In genomic region chr12:96257550-96258392, GRCh38 we compare ENCODE assay signal across 1 cellular context.
TF ChIP-seq lines count a peak whose summit lies in the region.

No MANE protein-coding gene starts in this region.

TF ChIP-seq in GM23338, 12 proteins besides CTCF, POLR2A, EP300 and RAD21 (continued from another document):
- TF ChIP-seq, protein P1, sequence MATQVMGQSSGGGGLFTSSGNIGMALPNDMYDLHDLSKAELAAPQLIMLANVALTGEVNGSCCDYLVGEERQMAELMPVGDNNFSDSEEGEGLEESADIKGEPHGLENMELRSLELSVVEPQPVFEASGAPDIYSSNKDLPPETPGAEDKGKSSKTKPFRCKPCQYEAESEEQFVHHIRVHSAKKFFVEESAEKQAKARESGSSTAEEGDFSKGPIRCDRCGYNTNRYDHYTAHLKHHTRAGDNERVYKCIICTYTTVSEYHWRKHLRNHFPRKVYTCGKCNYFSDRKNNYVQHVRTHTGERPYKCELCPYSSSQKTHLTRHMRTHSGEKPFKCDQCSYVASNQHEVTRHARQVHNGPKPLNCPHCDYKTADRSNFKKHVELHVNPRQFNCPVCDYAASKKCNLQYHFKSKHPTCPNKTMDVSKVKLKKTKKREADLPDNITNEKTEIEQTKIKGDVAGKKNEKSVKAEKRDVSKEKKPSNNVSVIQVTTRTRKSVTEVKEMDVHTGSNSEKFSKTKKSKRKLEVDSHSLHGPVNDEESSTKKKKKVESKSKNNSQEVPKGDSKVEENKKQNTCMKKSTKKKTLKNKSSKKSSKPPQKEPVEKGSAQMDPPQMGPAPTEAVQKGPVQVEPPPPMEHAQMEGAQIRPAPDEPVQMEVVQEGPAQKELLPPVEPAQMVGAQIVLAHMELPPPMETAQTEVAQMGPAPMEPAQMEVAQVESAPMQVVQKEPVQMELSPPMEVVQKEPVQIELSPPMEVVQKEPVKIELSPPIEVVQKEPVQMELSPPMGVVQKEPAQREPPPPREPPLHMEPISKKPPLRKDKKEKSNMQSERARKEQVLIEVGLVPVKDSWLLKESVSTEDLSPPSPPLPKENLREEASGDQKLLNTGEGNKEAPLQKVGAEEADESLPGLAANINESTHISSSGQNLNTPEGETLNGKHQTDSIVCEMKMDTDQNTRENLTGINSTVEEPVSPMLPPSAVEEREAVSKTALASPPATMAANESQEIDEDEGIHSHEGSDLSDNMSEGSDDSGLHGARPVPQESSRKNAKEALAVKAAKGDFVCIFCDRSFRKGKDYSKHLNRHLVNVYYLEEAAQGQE (IDR thresholded peaks at IDR 0.05; ENCODE audit: unreplicated experiment), result no peak
- TF ChIP-seq ZNF331 (CRISPR knock-in tag; IDR thresholded peaks at IDR 0.05; ENCODE audit: low read depth) (no peak), EZH2phosphoT487 (IDR thresholded peaks at IDR 0.05; ENCODE audit: unreplicated experiment) (no peak), STAT1 (IDR thresholded peaks at IDR 0.05; ENCODE audit: unreplicated experiment) (no peak), EZH2 (IDR thresholded peaks at IDR 0.05; ENCODE audit: low read depth, unreplicated experiment) (no peak), NANOG (IDR thresholded peaks at IDR 0.05; ENCODE audit: borderline replicate concordance) (no peak), ETS1 (IDR thresholded peaks at IDR 0.05) (no peak), CREB1 (CRISPR knock-in tag; IDR thresholded peaks at IDR 0.05; ENCODE audit: low read depth) (no peak), POLR2AphosphoS5 (IDR thresholded peaks at IDR 0.05; ENCODE audit: low read depth) (no peak), ZNF114 (CRISPR knock-in tag; IDR thresholded peaks at IDR 0.05) (no peak), JUNB (IDR thresholded peaks at IDR 0.05; ENCODE audit: unreplicated experiment) (no peak)
